ENCODE assay signal across 9 cellular contexts in genomic region chr19:58561373-58562125, GRCh38. TPM values are rescaled to one million over a fixed set of nuclear protein-coding genes. Genes with fewer than 3 reads are reported as not detected.
A peak's percentile ranks its signal among the peaks of the same experiment; 100 is the strongest.
DNase-seq lines count a peak whose midpoint lies in the region; ATAC-seq lines count a peak whose summit lies in the region.
"Had no signal": no experiment of that assay in that cellular context is flagged by ENCODE, and none has a peak within 500 bp of the region (broad histone marks: within the 10 kb centered on the region; RNA-seq: fewer than 3 reads in every experiment).

No MANE protein-coding gene starts in this region.

- peak overlapping the region; percentile 86 for H3K4me3 Mint-ChIP-seq in activated CD4-positive, alpha-beta T cell treated with anti-CD3 and anti-CD28 coated beads, Interleukin-2, amount 10 ng/mL, durations not matched to agents 24 days and 14 days
- peak overlapping the region; percentile 73 for H3K4me3 Mint-ChIP-seq in activated naive CD8-positive, alpha-beta T cell treated with anti-CD3 and anti-CD28 coated beads, Interleukin-2, amount 50 U/mL, for 24 hours

- ATAC-seq in activated naive CD8-positive, alpha-beta T cell treated with anti-CD3 and anti-CD28 coated beads, Interleukin-2, amount 50 U/mL, for 24 hours = no peak
- ATAC-seq in HG03439 (IDR thresholded peaks at IDR 0.05; ENCODE audit: unreplicated experiment) (no peak), GM21447 (IDR thresholded peaks at IDR 0.05; ENCODE audit: unreplicated experiment) (no peak)
- ATAC-seq: A549 had no signal

- peak; percentile 60 for DNase-seq in activated CD4-positive, alpha-beta T cell treated with anti-CD3 and anti-CD28 coated beads, Interleukin-2, amount 10 ng/mL, durations not matched to agents 24 days and 14 days
- DNase-seq in activated CD4-positive, alpha-beta T cell treated with anti-CD3 and anti-CD28 coated beads for 1 hour = no peak
- no peak for DNase-seq in activated naive CD8-positive, alpha-beta T cell treated with anti-CD3 and anti-CD28 coated beads, Interleukin-2, amount 50 U/mL, for 24 hours
- DNase-seq in NCI-H446 (lab: John Stamatoyannopoulos, UW) = no peak

- no peaks in the 10 kb centered on the region for H3K9me3 Mint-ChIP-seq in activated CD4-positive, alpha-beta T cell treated with anti-CD3 and anti-CD28 coated beads, Interleukin-2, amount 10 ng/mL, durations not matched to agents 24 days and 14 days
- no peaks in the 10 kb centered on the region for H3K9me3 Mint-ChIP-seq in activated naive CD8-positive, alpha-beta T cell treated with anti-CD3 and anti-CD28 coated beads, Interleukin-2, amount 50 U/mL, for 24 hours

- peaks cover 5% of the 10 kb centered on the region for H3K27me3 ChIP-seq in layer of hippocampus (ENCODE audit: control insufficient read depth, insufficient read depth, low read length)

- peak overlapping the region; percentile 64 for H3K27ac ChIP-seq in layer of hippocampus (ENCODE audit: low read depth, low read length)
- peak overlapping the region; percentile 73 for H3K27ac ChIP-seq in temporal lobe (ENCODE audit: low read depth, low read length)
- H3K27ac ChIP-seq: A549 had no signal

- peaks cover 51% of the 10 kb centered on the region for H3K4me1 Mint-ChIP-seq in activated CD4-positive, alpha-beta T cell treated with anti-CD3 and anti-CD28 coated beads, Interleukin-2, amount 10 ng/mL, durations not matched to agents 24 days and 14 days
- H3K4me1 Mint-ChIP-seq in activated naive CD8-positive, alpha-beta T cell treated with anti-CD3 and anti-CD28 coated beads, Interleukin-2, amount 50 U/mL, for 24 hours = peaks cover 68% of the 10 kb centered on the region

- intact Hi-C loops in activated CD4-positive, alpha-beta T cell treated with anti-CD3 and anti-CD28 coated beads, Interleukin-2, amount 10 ng/mL, durations not matched to agents 24 days and 14 days (cut with micrococcal nuclease) = no loop called here

- peak overlapping the region; percentile 98 for H3K27ac Mint-ChIP-seq in activated CD4-positive, alpha-beta T cell treated with anti-CD3 and anti-CD28 coated beads, Interleukin-2, amount 10 ng/mL, durations not matched to agents 24 days and 14 days
- peak overlapping the region; percentile 100 for H3K27ac Mint-ChIP-seq in activated naive CD8-positive, alpha-beta T cell treated with anti-CD3 and anti-CD28 coated beads, Interleukin-2, amount 50 U/mL, for 24 hours

- H3K27me3 Mint-ChIP-seq in activated CD4-positive, alpha-beta T cell treated with anti-CD3 and anti-CD28 coated beads, Interleukin-2, amount 10 ng/mL, durations not matched to agents 24 days and 14 days = no peaks in the 10 kb centered on the region
- H3K27me3 Mint-ChIP-seq in activated naive CD8-positive, alpha-beta T cell treated with anti-CD3 and anti-CD28 coated beads, Interleukin-2, amount 50 U/mL, for 24 hours = peaks cover 2% of the 10 kb centered on the region

- H3K36me3 Mint-ChIP-seq in activated CD4-positive, alpha-beta T cell treated with anti-CD3 and anti-CD28 coated beads, Interleukin-2, amount 10 ng/mL, durations not matched to agents 24 days and 14 days (ENCODE audit: low read depth) = peaks cover 30% of the 10 kb centered on the region
- peaks cover 38% of the 10 kb centered on the region for H3K36me3 Mint-ChIP-seq in activated naive CD8-positive, alpha-beta T cell treated with anti-CD3 and anti-CD28 coated beads, Interleukin-2, amount 50 U/mL, for 24 hours (ENCODE audit: low read depth)

RNA-seq across cellular contexts. Expression of gene UBE2M, which starts 3.1 kb away (rescaled TPM):
- total RNA-seq in activated CD4-positive, alpha-beta T cell treated with anti-CD3 and anti-CD28 coated beads, Interleukin-2, amount 10 ng/mL, durations not matched to agents 24 days and 14 days = 161 and 175 TPM in 2 replicates
- total RNA-seq in temporal lobe = 37.1 TPM

RNA-seq across cellular contexts. Expression of gene CHMP2A, which starts 6.6 kb away (rescaled TPM):
- total RNA-seq in activated CD4-positive, alpha-beta T cell treated with anti-CD3 and anti-CD28 coated beads, Interleukin-2, amount 10 ng/mL, durations not matched to agents 24 days and 14 days = 108 and 114 TPM in 2 replicates
- total RNA-seq in temporal lobe = 48.7 TPM

RNA-seq across cellular contexts. Expression of gene MZF1, which starts 11.6 kb away (rescaled TPM):
- total RNA-seq in activated CD4-positive, alpha-beta T cell treated with anti-CD3 and anti-CD28 coated beads, Interleukin-2, amount 10 ng/mL, durations not matched to agents 24 days and 14 days = 21.6 and 23.7 TPM in 2 replicates
- total RNA-seq in temporal lobe = 9.6 TPM

RNA-seq across cellular contexts. Expression of gene TRIM28, which starts 17.7 kb away (rescaled TPM):
- total RNA-seq in activated CD4-positive, alpha-beta T cell treated with anti-CD3 and anti-CD28 coated beads, Interleukin-2, amount 10 ng/mL, durations not matched to agents 24 days and 14 days = 689 and 698 TPM in 2 replicates
- 289 TPM for total RNA-seq in temporal lobe

RNA-seq across cellular contexts. Expression of gene ZBTB45, which starts 41.9 kb away (rescaled TPM):
- 16.8 and 17.5 TPM in 2 replicates for total RNA-seq in activated CD4-positive, alpha-beta T cell treated with anti-CD3 and anti-CD28 coated beads, Interleukin-2, amount 10 ng/mL, durations not matched to agents 24 days and 14 days
- total RNA-seq in temporal lobe = 5.2 TPM
